Comparison of ENCODE assay signal across 8 cellular contexts in the genomic region with DNA sequence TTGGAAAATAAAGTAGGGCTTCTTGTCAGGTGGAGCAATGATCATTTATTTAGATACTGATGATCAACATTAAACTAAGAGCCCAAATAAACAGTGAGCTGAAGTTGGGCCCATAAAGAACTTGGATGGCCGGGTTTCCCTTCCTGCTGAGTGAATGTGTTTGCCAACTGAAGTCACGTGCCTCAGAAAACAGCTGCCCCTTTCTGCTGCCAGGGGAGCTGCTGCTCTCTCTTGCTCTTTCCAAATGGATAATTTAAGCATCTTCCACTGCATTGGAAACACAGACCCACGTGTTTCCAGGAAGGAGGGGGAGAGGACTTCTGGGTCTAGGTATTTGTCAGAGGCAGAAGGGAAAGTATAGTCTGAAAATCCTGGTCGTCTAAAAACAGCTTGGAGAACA. TPM values are rescaled to one million over a fixed set of nuclear protein-coding genes. Genes with fewer than 3 reads are reported as not detected.
DNase-seq lines count a peak whose midpoint lies in the region; ATAC-seq and TF ChIP-seq lines count a peak whose summit lies in the region.

No MANE protein-coding gene starts in this region.

- H3K4me3 Mint-ChIP-seq in endothelial cell (ENCODE audit: unreplicated experiment): no peak overlapping the region

- DNase-seq in NCI-H1105 treated with DMSO at 0.1 percent for 48 hours (lab: John Stamatoyannopoulos, UW) (peak; percentile 41), hippocampal formation (lab: John Stamatoyannopoulos, UW) (peak; percentile 74 to 84), substantia nigra (lab: John Stamatoyannopoulos, UW) (peak in 44 of 49 donors; percentile 13 to 82 (median 58)), MV-4-11 (lab: John Stamatoyannopoulos, UW) (no peak), endothelial cell (ENCODE audit: low spot score) (no peak), SIG-M5 (lab: John Stamatoyannopoulos, UW) (no peak)

- peaks cover 10% of the 10 kb centered on the region for H3K27me3 Mint-ChIP-seq in endothelial cell (ENCODE audit: unreplicated experiment)

- H3K9me3 Mint-ChIP-seq in endothelial cell (ENCODE audit: unreplicated experiment): no peaks in the 10 kb centered on the region

- TF ChIP-seq CTCF in VCaP (conservative IDR thresholded peaks at IDR 0.05) (no peak), endothelial cell (IDR thresholded peaks at IDR 0.05; ENCODE audit: unreplicated experiment) (no peak)

- peak overlapping the region; percentile 77 for H3K27ac ChIP-seq in VCaP
- peak overlapping the region; percentile 19 for H3K27ac ChIP-seq in substantia nigra (ENCODE audit: low read depth, low read length, poor library complexity, severe bottlenecking)

- no peak overlapping the region for H3K27ac Mint-ChIP-seq in endothelial cell (ENCODE audit: unreplicated experiment)

- H3K36me3 Mint-ChIP-seq in endothelial cell (ENCODE audit: low read depth, unreplicated experiment): no peaks in the 10 kb centered on the region

- H3K4me1 Mint-ChIP-seq in endothelial cell (ENCODE audit: unreplicated experiment): peaks cover 8% of the 10 kb centered on the region

- ATAC-seq in HG02938 (IDR thresholded peaks at IDR 0.05; ENCODE audit: unreplicated experiment): no peak

RNA-seq across cellular contexts. Expression of gene NCKAP5, which starts 22.9 kb away (rescaled TPM):
- total RNA-seq in endothelial cell (ENCODE audit: unreplicated experiment): 7.4 TPM

Comparison
In these comparisons a context has a peak if more than half of its experiments do, and no peak if none do; other contexts are left out.
1. DNase-seq: peak in NCI-H1105 treated with DMSO at 0.1 percent for 48 hours (single experiment), hippocampal formation (2 of 2) and substantia nigra (44 of 49); none in MV-4-11 (single experiment), endothelial cell (single experiment) and SIG-M5 (single experiment).